In genomic region chr16:69724981-69725479, GRCh38 we compare ENCODE assay signal across 9 cellular contexts. TPM values are rescaled to one million over a fixed set of nuclear protein-coding genes. Genes with fewer than 3 reads are reported as not detected.
A peak's percentile ranks its signal among the peaks of the same experiment; 100 is the strongest.
DNase-seq lines count a peak whose midpoint lies in the region; ATAC-seq, FAIRE-seq and TF ChIP-seq lines count a peak whose summit lies in the region.
"Had no signal": no experiment of that assay in that cellular context is flagged by ENCODE, and none has a peak within 500 bp of the region (broad histone marks: within the 10 kb centered on the region; RNA-seq: fewer than 3 reads in every experiment).

No MANE protein-coding gene starts in this region.

- H3K4me3 Mint-ChIP-seq in endodermal cell = peak overlapping the region; percentile 79
- peak overlapping the region; percentile 98 for H3K4me3 Mint-ChIP-seq in osteocyte (ENCODE audit: unreplicated experiment)

- no peaks in the 10 kb centered on the region for H3K9me3 Mint-ChIP-seq in endodermal cell
- no peaks in the 10 kb centered on the region for H3K9me3 Mint-ChIP-seq in osteocyte (ENCODE audit: unreplicated experiment)

- H3K9me3 ChIP-seq in DND-41 (ENCODE audit: insufficient read depth, low read length, severe bottlenecking) (no peaks in the 10 kb centered on the region), endodermal cell (ENCODE audit: control insufficient read depth, low read length) (no peaks in the 10 kb centered on the region)

- 61 to 68% methylated on average over 5 to 6 of the region's 6 CpGs for WGBS in endodermal cell (ENCODE audit: insufficient coverage in 1 of 2, insufficient read length in 1 of 2), 2 experiments

- H3K27ac ChIP-seq in DND-41 (ENCODE audit: low read length) = no peak overlapping the region
- no peak overlapping the region for H3K27ac ChIP-seq in endodermal cell (ENCODE audit: low read depth, low read length)
- H3K27ac ChIP-seq: parathyroid adenoma had no signal

- H3K27me3 Mint-ChIP-seq in endodermal cell (ENCODE audit: insufficient read depth) = no peaks in the 10 kb centered on the region
- H3K27me3 Mint-ChIP-seq in osteocyte (ENCODE audit: unreplicated experiment) = no peaks in the 10 kb centered on the region

- H3K27me3 ChIP-seq in DND-41 (ENCODE audit: insufficient read depth, low read length, poor library complexity) (no peaks in the 10 kb centered on the region), endodermal cell (ENCODE audit: control insufficient read depth, insufficient read depth, low read length, poor library complexity, severe bottlenecking) (no peaks in the 10 kb centered on the region)

- TF ChIP-seq POLR2A in GM12891 (IDR thresholded peaks at IDR 0.05; ENCODE audit: low read depth, low read length) = no peak

- no peak overlapping the region for H3K4me3 ChIP-seq in DND-41 (ENCODE audit: low read depth in 1 of 2, low read length in 2 of 2)
- peak overlapping the region; percentile 88 for H3K4me3 ChIP-seq in endodermal cell (ENCODE audit: low read length)

- peaks cover 24% of the 10 kb centered on the region for H3K36me3 Mint-ChIP-seq in endodermal cell (ENCODE audit: low read depth)
- peaks cover 11% of the 10 kb centered on the region for H3K36me3 Mint-ChIP-seq in osteocyte (ENCODE audit: unreplicated experiment)

- H4K20me1 ChIP-seq in DND-41 (ENCODE audit: insufficient read depth, low read length) = no peaks in the 10 kb centered on the region

- peaks cover 7% of the 10 kb centered on the region for H3K79me2 ChIP-seq in DND-41 (ENCODE audit: insufficient read depth, low read length)
- H3K79me2 ChIP-seq: parathyroid adenoma had no signal

- H3K4me1 ChIP-seq in DND-41 (ENCODE audit: insufficient read depth, low read length) (peaks cover 33% of the 10 kb centered on the region), endodermal cell (ENCODE audit: control insufficient read depth, insufficient read depth, low read length) (peaks cover 2% of the 10 kb centered on the region)

- no peaks in the 10 kb centered on the region for H3K36me3 ChIP-seq in DND-41 (ENCODE audit: insufficient read depth, low read length)
- no peaks in the 10 kb centered on the region for H3K36me3 ChIP-seq in endodermal cell (ENCODE audit: control insufficient read depth, insufficient read depth, low read length)

- H2AFZ ChIP-seq in DND-41 (ENCODE audit: low read depth, low read length) = peak overlapping the region; percentile 2; the same call in 1 of the 2 replicates
- H2AFZ ChIP-seq: parathyroid adenoma had no signal

- H3K9ac ChIP-seq in DND-41 (ENCODE audit: low read depth, low read length) (no peak overlapping the region), endodermal cell (ENCODE audit: extremely low read depth, low read length, poor library complexity, severe bottlenecking) (no peak overlapping the region)
- H3K9ac ChIP-seq: parathyroid adenoma had no signal

- peak overlapping the region; percentile 84; the same call in 1 of the 2 replicates for H3K4me2 ChIP-seq in DND-41 (ENCODE audit: insufficient read depth, low read length)

- H3K27ac Mint-ChIP-seq in endodermal cell (peak overlapping the region; percentile 100), osteocyte (ENCODE audit: unreplicated experiment) (peak overlapping the region; percentile 100)

- no peak for TF ChIP-seq CTCF in DND-41 (IDR thresholded peaks at IDR 0.05; ENCODE audit: borderline replicate concordance, extremely low read depth, low read length, poor library complexity, severe bottlenecking)
- no peak for TF ChIP-seq CTCF in endodermal cell (conservative IDR thresholded peaks at IDR 0.05)
- TF ChIP-seq CTCF in osteocyte (IDR thresholded peaks at IDR 0.05) = no peak

- peaks cover 26% of the 10 kb centered on the region for H3K4me1 Mint-ChIP-seq in endodermal cell
- peaks cover 61% of the 10 kb centered on the region for H3K4me1 Mint-ChIP-seq in osteocyte (ENCODE audit: unreplicated experiment)

- no peak for ATAC-seq in DND-41 (ENCODE audit: insufficient read depth, low read depth)

- no peak for DNase-seq in DND-41
- DNase-seq in NCI-H69 (lab: John Stamatoyannopoulos, UW) = peak; percentile 9
- DNase-seq in endodermal cell = peak; percentile 55
- no peak for DNase-seq in osteocyte (ENCODE audit: extremely low spot score, unreplicated experiment)
- DNase-seq in GM12891 (ENCODE audit: insufficient read length, low spot score) = no peak
- DNase-seq in NCI-H345 (lab: John Stamatoyannopoulos, UW) = no peak
- DNase-seq in SHP77 (lab: John Stamatoyannopoulos, UW) = no peak
- no peak for DNase-seq in CD1c-positive myeloid dendritic cell (ENCODE audit: extremely low spot score)

- FAIRE-seq in GM12891 (lab: Jason Lieb, UNC) = no peak

TF ChIP-seq in GM12891, 5 proteins besides CTCF, POLR2A, EP300 and RAD21:
- TF ChIP-seq PAX5 (IDR thresholded peaks at IDR 0.05; ENCODE audit: insufficient read depth, low read length, severe bottlenecking) = no peak
- TF ChIP-seq TAF1 (IDR thresholded peaks at IDR 0.05; ENCODE audit: low read depth, low read length) = no peak
- TF ChIP-seq SPI1 (IDR thresholded peaks at IDR 0.05; ENCODE audit: low read depth, low read length) = no peak
- no peak for TF ChIP-seq POU2F2 (IDR thresholded peaks at IDR 0.05; ENCODE audit: low read depth, low read length)
- TF ChIP-seq POLR2AphosphoS5 (IDR thresholded peaks at IDR 0.05; ENCODE audit: low read depth, low read length) = no peak

RNA-seq across cellular contexts. Expression of gene NQO1, which starts 1.3 kb away (rescaled TPM):
- total RNA-seq in endodermal cell = 100 to 1,000 TPM; 126 to 141 TPM
- polyA plus RNA-seq in endodermal cell (2013, experiment 1 of 2) = 34.1 TPM
- 43.1 TPM for polyA plus RNA-seq in endodermal cell (2013, experiment 2 of 2)
- total RNA-seq in osteocyte = 389 and 470 TPM in 2 replicates
- polyA plus RNA-seq in GM12891 (2012; ENCODE audit: low read depth, missing spikeins) = 31.9 TPM

RNA-seq across cellular contexts. Expression of gene NOB1, which starts 29.7 kb away (rescaled TPM):
- total RNA-seq in endodermal cell (10 to 100 TPM; 53.1 to 53.4 TPM), osteocyte (41.9 and 43.3 TPM in 2 replicates)
- 60.9 TPM for polyA plus RNA-seq in endodermal cell (2013, experiment 1 of 2)
- polyA plus RNA-seq in endodermal cell (2013, experiment 2 of 2) = 51.8 TPM
- polyA plus RNA-seq in GM12891 (2012; ENCODE audit: low read depth, missing spikeins) = 107 TPM

RNA-seq across cellular contexts. Expression of gene WWP2, which starts 37.1 kb away (rescaled TPM):
- 10 to 100 TPM; 42.3 to 50.0 TPM for total RNA-seq in endodermal cell
- polyA plus RNA-seq in endodermal cell (2013, experiment 1 of 2) = 23.3 TPM
- polyA plus RNA-seq in endodermal cell (2013, experiment 2 of 2) = 20.7 TPM
- 36.2 and 38.2 TPM in 2 replicates for total RNA-seq in osteocyte
- 14.8 TPM for polyA plus RNA-seq in GM12891 (2012; ENCODE audit: low read depth, missing spikeins)

Comparison
In these comparisons a context has a peak if more than half of its experiments do, and no peak if none do; other contexts are left out.
1. DNase-seq: peak in NCI-H69 (single experiment) and endodermal cell (single experiment); none in DND-41 (single experiment), osteocyte (single experiment), GM12891 (single experiment), NCI-H345 (single experiment), SHP77 (0 of 2) and CD1c-positive myeloid dendritic cell (single experiment).